In genomic region chr3:171256445-171257250, GRCh38 we compare ENCODE assay signal across 13 cellular contexts.
DNase-seq lines count a peak whose midpoint lies in the region; ATAC-seq and TF ChIP-seq lines count a peak whose summit lies in the region.
"Had no signal": no experiment of that assay in that cellular context is flagged by ENCODE, and none has a peak within 500 bp of the region (broad histone marks: within the 10 kb centered on the region; RNA-seq: fewer than 3 reads in every experiment).

No MANE protein-coding gene starts in this region.

- POLR2A ChIA-PET in activated CD8-positive, alpha-beta T cell treated with anti-CD3 and anti-CD28 coated beads for 36 hours (lab: Charles Lee), result interaction anchor here (0.8 to 2.2 kb wide), 3 partner anchors 7 to 204 kb away, joined by 3 to 11 read pairs (median 3); no protein-coding TSS in a partner anchor
- POLR2A ChIA-PET in naive thymus-derived CD4-positive, alpha-beta T cell (lab: Charles Lee), result interaction anchor here (0.6 to 8.4 kb wide), 8 partner anchors 11 to 1539 kb away, joined by 3 to 99 read pairs (median 4); no protein-coding TSS in a partner anchor

- TF ChIP-seq EP300 in ovary (IDR thresholded peaks at IDR 0.05), result no peak

- H3K36me3 ChIP-seq in naive thymus-derived CD4-positive, alpha-beta T cell (ENCODE audit: control insufficient read depth in 2 of 3, insufficient read depth in 3 of 3, low read length in 3 of 3), result no peaks in the 10 kb centered on the region
- H3K36me3 ChIP-seq in ovary, result no peaks in the 10 kb centered on the region
- H3K36me3 ChIP-seq: thyroid gland had no signal

- 90 to 94% (median 94%) methylated on average over 4 of the region's 4 CpGs for WGBS in ovary, 3 donors

- no peak for TF ChIP-seq CTCF in activated CD8-positive, alpha-beta T cell treated with anti-CD3 and anti-CD28 coated beads for 36 hours (IDR thresholded peaks at IDR 0.05)
- TF ChIP-seq CTCF in ovary (IDR thresholded peaks at IDR 0.05), result no peak

- no peak for DNase-seq in T-helper 1 cell
- DNase-seq in activated CD8-positive, alpha-beta T cell treated with anti-CD3 and anti-CD28 coated beads for 36 hours, result peak; percentile 33
- DNase-seq in naive thymus-derived CD4-positive, alpha-beta T cell, result no peak
- DNase-seq in ovary, result no peak
- DNase-seq in DMS 273 (lab: John Stamatoyannopoulos, UW; ENCODE audit: unreplicated experiment), result no peak
- no peak for DNase-seq in HuH-7 (ENCODE audit: low spot score)
- DNase-seq: 8988T; activated CD4-positive, CD25-positive, alpha-beta regulatory T cell; body of pancreas; MV-4-11; thyroid gland had no signal

- peaks cover 83% of the 10 kb centered on the region for H3K4me1 Mint-ChIP-seq in T-helper 1 cell treated with Interleukin-12 subunit alpha and Interleukin-12 subunit beta and Interleukin-4 antibody, amounts not matched to agents 30 μg/mL and 1 μg/mL, for 36 hours (ENCODE audit: low read depth)
- peaks cover 83% of the 10 kb centered on the region for H3K4me1 Mint-ChIP-seq in activated CD8-positive, alpha-beta T cell treated with anti-CD3 and anti-CD28 coated beads for 36 hours (ENCODE audit: low read depth)
- peaks cover 58 to 100% (median 95%) of the 10 kb centered on the region in 7 donors for H3K4me1 Mint-ChIP-seq in naive thymus-derived CD4-positive, alpha-beta T cell

- H3K27me3 Mint-ChIP-seq in T-helper 1 cell treated with Interleukin-12 subunit alpha and Interleukin-12 subunit beta and Interleukin-4 antibody, amounts not matched to agents 30 μg/mL and 1 μg/mL, for 36 hours (ENCODE audit: low read depth), result no peaks in the 10 kb centered on the region
- H3K27me3 Mint-ChIP-seq in activated CD8-positive, alpha-beta T cell treated with anti-CD3 and anti-CD28 coated beads for 36 hours, result no peaks in the 10 kb centered on the region
- no peaks in the 10 kb centered on the region for H3K27me3 Mint-ChIP-seq in naive thymus-derived CD4-positive, alpha-beta T cell

- CTCF ChIA-PET in activated CD8-positive, alpha-beta T cell treated with anti-CD3 and anti-CD28 coated beads for 36 hours (lab: Charles Lee), result interaction anchor here (0.6 to 2.0 kb wide), 5 partner anchors 8 to 93 kb away, joined by 3 to 8 read pairs (median 4); no protein-coding TSS in a partner anchor
- CTCF ChIA-PET in naive thymus-derived CD4-positive, alpha-beta T cell (lab: Charles Lee), result interaction anchor here (0.6 to 2.7 kb wide), 7 partner anchors 9 to 239 kb away, joined by 3 to 8 read pairs (median 4); no protein-coding TSS in a partner anchor

- H3K27ac ChIP-seq in naive thymus-derived CD4-positive, alpha-beta T cell (ENCODE audit: low read depth, low read length), result peak overlapping the region; percentile 70
- H3K27ac ChIP-seq in ovary, result no peak overlapping the region
- H3K27ac ChIP-seq: body of pancreas had no signal

- peak overlapping the region; percentile 53 for H3K4me3 Mint-ChIP-seq in T-helper 1 cell treated with Interleukin-12 subunit alpha and Interleukin-12 subunit beta and Interleukin-4 antibody, amounts not matched to agents 30 μg/mL and 1 μg/mL, for 36 hours
- no peak overlapping the region for H3K4me3 Mint-ChIP-seq in activated CD8-positive, alpha-beta T cell treated with anti-CD3 and anti-CD28 coated beads for 36 hours
- peak overlapping the region; percentile 16 to 78 (median 66) for H3K4me3 Mint-ChIP-seq in naive thymus-derived CD4-positive, alpha-beta T cell

- H3K27me3 ChIP-seq in naive thymus-derived CD4-positive, alpha-beta T cell (ENCODE audit: control insufficient read depth in 2 of 2, insufficient read depth in 2 of 2, low read length in 2 of 2), result no peaks in the 10 kb centered on the region
- H3K27me3 ChIP-seq in ovary, result no peaks in the 10 kb centered on the region
- H3K27me3 ChIP-seq: body of pancreas, thyroid gland had no signal

- H3K9me3 ChIP-seq in naive thymus-derived CD4-positive, alpha-beta T cell (ENCODE audit: control insufficient read depth in 2 of 3, low read length in 3 of 3), result no peaks in the 10 kb centered on the region
- no peaks in the 10 kb centered on the region for H3K9me3 ChIP-seq in ovary
- H3K9me3 ChIP-seq: body of pancreas, thyroid gland had no signal

- peaks cover 29% of the 10 kb centered on the region for H3K36me3 Mint-ChIP-seq in T-helper 1 cell treated with Interleukin-12 subunit alpha and Interleukin-12 subunit beta and Interleukin-4 antibody, amounts not matched to agents 30 μg/mL and 1 μg/mL, for 36 hours (ENCODE audit: low read depth)
- peaks cover 8% of the 10 kb centered on the region for H3K36me3 Mint-ChIP-seq in activated CD8-positive, alpha-beta T cell treated with anti-CD3 and anti-CD28 coated beads for 36 hours (ENCODE audit: low read depth)
- H3K36me3 Mint-ChIP-seq in naive thymus-derived CD4-positive, alpha-beta T cell, result peaks cover 5 to 56% (median 8%) of the 10 kb centered on the region in 5 donors

- peak overlapping the region; percentile 95 for H3K27ac Mint-ChIP-seq in T-helper 1 cell treated with Interleukin-12 subunit alpha and Interleukin-12 subunit beta and Interleukin-4 antibody, amounts not matched to agents 30 μg/mL and 1 μg/mL, for 36 hours
- H3K27ac Mint-ChIP-seq in activated CD8-positive, alpha-beta T cell treated with anti-CD3 and anti-CD28 coated beads for 36 hours, result peak overlapping the region; percentile 91
- H3K27ac Mint-ChIP-seq in naive thymus-derived CD4-positive, alpha-beta T cell, result peak overlapping the region in 8 of 9 donors; percentile 91 to 99 (median 94)

- peaks cover 9% of the 10 kb centered on the region for H3K9me3 Mint-ChIP-seq in T-helper 1 cell treated with Interleukin-12 subunit alpha and Interleukin-12 subunit beta and Interleukin-4 antibody, amounts not matched to agents 30 μg/mL and 1 μg/mL, for 36 hours
- H3K9me3 Mint-ChIP-seq in activated CD8-positive, alpha-beta T cell treated with anti-CD3 and anti-CD28 coated beads for 36 hours, result peaks cover 3% of the 10 kb centered on the region
- peaks cover 0 to 18% (median 4%) of the 10 kb centered on the region in 11 donors for H3K9me3 Mint-ChIP-seq in naive thymus-derived CD4-positive, alpha-beta T cell

- intact Hi-C loops in activated CD8-positive, alpha-beta T cell treated with anti-CD3 and anti-CD28 coated beads for 36 hours (cut with micrococcal nuclease), result loop anchor here (10.0 kb wide), 1 partner anchor 308 kb away; no protein-coding TSS in a partner anchor
- intact Hi-C loops in naive thymus-derived CD4-positive, alpha-beta T cell (cut with micrococcal nuclease), result loop anchor here (1.0 to 10.0 kb wide), 4 partner anchors 8 to 1482 kb away; partner anchors contain the start of genes MYNN (in 1 of the 2) and PHC3 (in 1 of the 2)
- intact Hi-C loops in ovary (cut with DNase I), result no loop called here

- H3K4me1 ChIP-seq in naive thymus-derived CD4-positive, alpha-beta T cell (ENCODE audit: control insufficient read depth in 2 of 2, insufficient read depth in 2 of 2, low read length in 2 of 2), result peaks cover 48 to 63% of the 10 kb centered on the region in 2 donors
- H3K4me1 ChIP-seq in ovary (ENCODE audit: insufficient read depth), result peaks cover 2% of the 10 kb centered on the region
- H3K4me1 ChIP-seq: body of pancreas had no signal

- peak; percentile 10 for ATAC-seq in HG02588 (IDR thresholded peaks at IDR 0.05; ENCODE audit: unreplicated experiment)
- ATAC-seq in activated CD8-positive, alpha-beta T cell treated with anti-CD3 and anti-CD28 coated beads for 36 hours, result no peak
- no peak for ATAC-seq in naive thymus-derived CD4-positive, alpha-beta T cell
- ATAC-seq: body of pancreas had no signal

- no peak for TF ChIP-seq POLR2A in ovary (IDR thresholded peaks at IDR 0.05)

- H3K4me3 ChIP-seq in naive thymus-derived CD4-positive, alpha-beta T cell (ENCODE audit: low read length), result no peak overlapping the region
- no peak overlapping the region for H3K4me3 ChIP-seq in ovary
- H3K4me3 ChIP-seq: body of pancreas, thyroid gland had no signal

Comparison
In these comparisons a context has a peak if more than half of its experiments do, and no peak if none do; other contexts are left out.
1. intact Hi-C loops: an anchor here in activated CD8-positive, alpha-beta T cell treated with anti-CD3 and anti-CD28 coated beads for 36 hours (10.0 kb wide) and naive thymus-derived CD4-positive, alpha-beta T cell (1.0 to 10.0 kb wide); none called in ovary.